In the genomic region with DNA sequence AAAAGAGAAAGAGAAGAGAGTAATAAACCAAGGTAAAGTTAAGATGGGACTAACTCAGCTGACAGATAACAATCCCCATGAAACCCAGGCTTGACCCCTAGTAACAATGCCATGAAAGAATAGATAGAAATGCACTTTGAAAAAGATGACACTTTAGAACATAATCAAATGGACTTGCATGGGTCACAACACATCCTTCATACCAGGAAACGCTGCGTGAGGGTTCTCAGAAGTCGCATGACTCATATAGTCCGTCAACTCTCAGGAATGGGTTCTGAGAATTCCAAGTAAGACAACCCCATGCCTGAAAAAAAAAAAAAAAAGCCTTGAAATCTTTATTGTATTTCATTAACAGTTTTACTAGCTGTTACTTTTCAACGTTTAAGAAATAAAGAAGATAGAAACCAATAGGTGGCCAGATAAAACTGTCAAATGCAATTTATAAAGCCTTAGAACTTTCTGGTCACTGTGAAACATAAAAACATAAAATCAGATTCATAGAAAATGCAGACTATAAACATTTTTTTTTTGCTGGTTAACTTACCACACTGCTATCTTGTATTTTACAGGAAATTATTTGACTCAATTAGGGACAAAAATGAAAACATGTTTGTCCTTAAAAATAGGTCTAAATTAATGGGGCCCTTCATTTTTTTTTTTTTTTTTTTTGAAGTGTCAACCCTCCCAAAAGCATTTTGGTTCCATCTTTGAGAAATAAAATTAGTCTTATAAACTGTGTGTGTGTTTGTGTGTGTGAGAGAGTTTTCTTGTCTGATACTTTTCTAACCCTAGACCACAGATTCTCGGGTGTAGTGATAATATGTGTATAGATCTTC, we compare ENCODE assay signal across 8 cellular contexts.
DNase-seq lines count a peak whose midpoint lies in the region; ATAC-seq and TF ChIP-seq lines count a peak whose summit lies in the region.

No MANE protein-coding gene starts in this region.

- H3K4me3 ChIP-seq in foreskin fibroblast (ENCODE audit: low read depth in 1 of 2, low read length in 2 of 2) (peak overlapping the region in 1 of 2 donors; percentile 32), skeletal muscle satellite cell (ENCODE audit: low read length) (no peak overlapping the region)

- H3K9me3 Mint-ChIP-seq in T-helper 2 cell treated with Interferon-gamma antibody and Interleukin-4, amounts not matched to agents 5 μg/mL and 100 μg/mL, for 36 hours = peaks cover 19% of the 10 kb centered on the region

- H3K27me3 ChIP-seq in skeletal muscle satellite cell (ENCODE audit: control insufficient read depth, insufficient read depth, low read length) = no peaks in the 10 kb centered on the region

- peaks cover 18% of the 10 kb centered on the region for H3K4me1 ChIP-seq in skeletal muscle satellite cell (ENCODE audit: control insufficient read depth, insufficient read depth, low read length)

- H3K9me3 ChIP-seq in skeletal muscle satellite cell (replicated peaks; ENCODE audit: low read length) = no peaks in the 10 kb centered on the region

- peak overlapping the region; percentile 88 for H3K27ac Mint-ChIP-seq in T-helper 2 cell treated with Interferon-gamma antibody and Interleukin-4, amounts not matched to agents 5 μg/mL and 100 μg/mL, for 36 hours

- peak overlapping the region; percentile 70 for H3K9ac ChIP-seq in skeletal muscle satellite cell (ENCODE audit: low read depth, low read length)

- no peak for ATAC-seq in GM21619 (IDR thresholded peaks at IDR 0.05; ENCODE audit: unreplicated experiment)
- ATAC-seq in HG03280 (IDR thresholded peaks at IDR 0.05; ENCODE audit: unreplicated experiment) = no peak

- peak overlapping the region; percentile 64 for H3K4me3 Mint-ChIP-seq in T-helper 2 cell treated with Interferon-gamma antibody and Interleukin-4, amounts not matched to agents 5 μg/mL and 100 μg/mL, for 36 hours

- peak overlapping the region; percentile 64 for H3K4me2 ChIP-seq in skeletal muscle satellite cell (ENCODE audit: low read length)

- H3K27me3 Mint-ChIP-seq in T-helper 2 cell treated with Interferon-gamma antibody and Interleukin-4, amounts not matched to agents 5 μg/mL and 100 μg/mL, for 36 hours (ENCODE audit: low read depth) = no peaks in the 10 kb centered on the region

- no peaks in the 10 kb centered on the region for H3K36me3 ChIP-seq in skeletal muscle satellite cell (ENCODE audit: insufficient read depth, low read length)

- no peak for TF ChIP-seq CTCF in foreskin fibroblast (IDR thresholded peaks at IDR 0.05; ENCODE audit: low read depth, low read length)

- in situ Hi-C loops in G401 (cut with HindIII; ENCODE audit: low sequenced_read_pairs) = no loop called here

- peaks cover 7% of the 10 kb centered on the region for H3K36me3 Mint-ChIP-seq in T-helper 2 cell treated with Interferon-gamma antibody and Interleukin-4, amounts not matched to agents 5 μg/mL and 100 μg/mL, for 36 hours (ENCODE audit: low read depth)

- peaks cover 30% of the 10 kb centered on the region for H3K4me1 Mint-ChIP-seq in T-helper 2 cell treated with Interferon-gamma antibody and Interleukin-4, amounts not matched to agents 5 μg/mL and 100 μg/mL, for 36 hours (ENCODE audit: low read depth)

- DNase-seq in H4 (ENCODE audit: low spot score) (peak; percentile 98), foreskin fibroblast (peak; percentile 96 to 97), GF-D8 (lab: John Stamatoyannopoulos, UW) (no peak), G401 (ENCODE audit: low spot score) (no peak)
- peak; percentile 48 for DNase-seq in T-helper 2 cell treated with Interferon-gamma antibody and Interleukin-4, amounts not matched to agents 5 μg/mL and 100 μg/mL, for 36 hours (ENCODE audit: low spot score)

Comparison
In these comparisons a context has a peak if more than half of its experiments do, and no peak if none do; other contexts are left out.
1. DNase-seq: peak in H4 (single experiment), T-helper 2 cell treated with Interferon-gamma antibody and Interleukin-4, amounts not matched to agents 5 μg/mL and 100 μg/mL, for 36 hours (single experiment) and foreskin fibroblast (2 of 2); none in GF-D8 (single experiment) and G401 (single experiment).